In genomic region chr17:78933959-78934568, GRCh38 we compare ENCODE assay signal across 9 cellular contexts. TPM values are rescaled to one million over a fixed set of nuclear protein-coding genes. Genes with fewer than 3 reads are reported as not detected.
DNase-seq lines count a peak whose midpoint lies in the region; ATAC-seq, FAIRE-seq and TF ChIP-seq lines count a peak whose summit lies in the region.
"Had no signal": no experiment of that assay in that cellular context is flagged by ENCODE, and none has a peak within 500 bp of the region (broad histone marks: within the 10 kb centered on the region; RNA-seq: fewer than 3 reads in every experiment).

No MANE protein-coding gene starts in this region.

- peaks cover 19% of the 10 kb centered on the region for H3K4me1 ChIP-seq in Caco-2

- peak in 1 of 2 experiments; percentile 27 for DNase-seq in Caco-2
- DNase-seq in NCI-H1436 (lab: John Stamatoyannopoulos, UW): peak; percentile 86
- peak; percentile 87 for DNase-seq in globus pallidus (ENCODE audit: low spot score)
- peak; percentile 79 for DNase-seq in occipital lobe (lab: John Stamatoyannopoulos, UW)
- no peak for DNase-seq in NCI-H526 treated with DMSO at 0.1 percent for 48 hours (lab: John Stamatoyannopoulos, UW)
- no peak for DNase-seq in D721Med (ENCODE audit: insufficient read length, low spot score)
- DNase-seq: naive B cell had no signal

- H3K4me3 Mint-ChIP-seq in Caco-2 (ENCODE audit: unreplicated experiment): no peak overlapping the region

- no peaks in the 10 kb centered on the region for H3K36me3 Mint-ChIP-seq in Caco-2 (ENCODE audit: insufficient read depth, unreplicated experiment)
- H3K36me3 Mint-ChIP-seq: naive B cell had no signal

- POLR2A ChIA-PET in Caco-2 (lab: Charles Lee): no interaction called here

- no peaks in the 10 kb centered on the region for H3K9me3 Mint-ChIP-seq in Caco-2 (ENCODE audit: unreplicated experiment)
- H3K9me3 Mint-ChIP-seq: naive B cell had no signal

- H3K4me3 ChIP-seq in Caco-2 (ENCODE audit: low read depth, low read length): no peak overlapping the region
- peak overlapping the region; percentile 34 for H3K4me3 ChIP-seq in WI38 (ENCODE audit: low read depth, low read length)

- TF ChIP-seq CTCF in Caco-2 (IDR thresholded peaks at IDR 0.05; ENCODE audit: insufficient read depth in 1 of 2, low read depth in 1 of 2, low read length in 1 of 2, severe bottlenecking in 1 of 2, unreplicated experiment in 1 of 2) (no peak), WI38 (IDR thresholded peaks at IDR 0.05; ENCODE audit: low read depth, low read length) (no peak), D721Med (IDR thresholded peaks at IDR 0.05; ENCODE audit: insufficient read depth, missing control alignments) (no peak)

- H3K4me1 Mint-ChIP-seq in Caco-2 (ENCODE audit: low read depth, unreplicated experiment): peaks cover 19% of the 10 kb centered on the region

- BruUV-seq in Caco-2 (replicated peaks; lab: Mats Ljungman, UMichigan): no TSS peak

- FAIRE-seq in D721Med (lab: Jason Lieb, UNC): no peak

- peak overlapping the region; percentile 43 for H3K27ac Mint-ChIP-seq in Caco-2 (ENCODE audit: unreplicated experiment)

- H3K36me3 ChIP-seq in Caco-2 (ENCODE audit: control insufficient read depth, insufficient read depth, low read length): no peaks in the 10 kb centered on the region

- H3K9me3 ChIP-seq in Caco-2: no peaks in the 10 kb centered on the region

- H3K27me3 ChIP-seq in Caco-2 (replicated peaks; ENCODE audit: control insufficient read depth, insufficient read depth, low read length): no peaks in the 10 kb centered on the region

- intact Hi-C loops in Caco-2 (cut with micrococcal nuclease; ENCODE audit: unreplicated experiment): no loop called here

- no peaks in the 10 kb centered on the region for H3K27me3 Mint-ChIP-seq in Caco-2 (ENCODE audit: insufficient read depth, unreplicated experiment)

- CTCF ChIA-PET in Caco-2 (lab: Charles Lee): interaction anchor here (0.5 kb wide), 1 partner anchor 22 kb away, joined by 3 read pairs; no protein-coding TSS in a partner anchor

- ATAC-seq in HG03159 (IDR thresholded peaks at IDR 0.05; ENCODE audit: unreplicated experiment): no peak

RNA-seq across cellular contexts. Expression of gene TIMP2, which starts 8.9 kb away (rescaled TPM):
- total RNA-seq in Caco-2 (2022): 63.8 and 70.1 TPM in 2 replicates
- total RNA-seq in occipital lobe: 33.2 TPM

RNA-seq across cellular contexts. Expression of gene CEP295NL, which starts 31.1 kb away (rescaled TPM):
- total RNA-seq in Caco-2 (2022): 1.7 and 2.0 TPM in 2 replicates
- total RNA-seq in occipital lobe: 1.4 TPM

RNA-seq across cellular contexts. Expression of gene LGALS3BP, which starts 45.7 kb away (rescaled TPM):
- total RNA-seq in Caco-2 (2022) (65.4 and 68.1 TPM in 2 replicates), occipital lobe (24.2 TPM)

Comparison
In these comparisons a context has a peak if more than half of its experiments do, and no peak if none do; other contexts are left out.
1. DNase-seq: peak in NCI-H1436 (single experiment), globus pallidus (single experiment) and occipital lobe (single experiment); none in NCI-H526 treated with DMSO at 0.1 percent for 48 hours (single experiment) and D721Med (single experiment).